1 cellular context compared by ENCODE assay signal in genomic region chr6:160073272-160073671, GRCh38.
TF ChIP-seq lines count a peak whose summit lies in the region.

No MANE protein-coding gene starts in this region.

TF ChIP-seq in WTC11, 78 proteins besides CTCF, POLR2A, EP300 and RAD21:
- TF ChIP-seq ZNF532 (CRISPR knock-in tag; IDR thresholded peaks at IDR 0.05; ENCODE audit: borderline replicate concordance) (no peak), ZNF121 (CRISPR knock-in tag; IDR thresholded peaks at IDR 0.05) (no peak), ZNF423 (CRISPR knock-in tag; IDR thresholded peaks at IDR 0.05) (no peak)
TF ChIP-seq in WTC11: peak in this region for 0.
